ENCODE assay signal across 8 cellular contexts in genomic region chr10:95841711-95842498, GRCh38.
DNase-seq lines count a peak whose midpoint lies in the region; ATAC-seq and TF ChIP-seq lines count a peak whose summit lies in the region.

No MANE protein-coding gene starts in this region.

- no peaks in the 10 kb centered on the region for H3K9me3 Mint-ChIP-seq in HFFc6
- H3K9me3 Mint-ChIP-seq in activated naive CD8-positive, alpha-beta T cell treated with anti-CD3 and anti-CD28 coated beads for 36 hours = no peaks in the 10 kb centered on the region

- intact Hi-C loops in heart left ventricle (cut with DNase I) = loop anchor here in 9 of 10 donors (1.0 to 5.0 kb wide), 7 partner anchors 85 to 150 kb away; partner anchors contain the start of genes TCTN3 (in 2 of the 9) and ENTPD1 (in 1 of the 9)

- peak; percentile 82 for TF ChIP-seq CTCF in HFFc6 (IDR thresholded peaks at IDR 0.05)
- TF ChIP-seq CTCF in heart left ventricle (IDR thresholded peaks at IDR 0.05) = peak; percentile 58 to 80 (median 67)

- peak; percentile 15 for DNase-seq in activated gamma-delta T cell treated with Interleukin-2 at 50 U/mL for 16 hours
- no peak for DNase-seq in activated gamma-delta T cell (lab: John Stamatoyannopoulos, UW)
- peak; percentile 17 for DNase-seq in HFFc6
- peak; percentile 22 for DNase-seq in NCI-H774 (lab: John Stamatoyannopoulos, UW)
- DNase-seq in activated naive CD8-positive, alpha-beta T cell treated with anti-CD3 and anti-CD28 coated beads for 36 hours = peak; percentile 8
- DNase-seq in heart left ventricle = peak in 2 of 5 donors; percentile 40 to 49

- no peak overlapping the region for H3K9ac ChIP-seq in rectal smooth muscle tissue (ENCODE audit: low read length)

- H3K4me3 Mint-ChIP-seq in HFFc6 = no peak overlapping the region
- H3K4me3 Mint-ChIP-seq in activated naive CD8-positive, alpha-beta T cell treated with anti-CD3 and anti-CD28 coated beads for 36 hours = no peak overlapping the region

- H3K27me3 ChIP-seq in heart left ventricle (no peaks in the 10 kb centered on the region), rectal smooth muscle tissue (ENCODE audit: control insufficient read depth, insufficient read depth, low read length) (no peaks in the 10 kb centered on the region)

- H3K36me3 Mint-ChIP-seq in HFFc6 (ENCODE audit: low read depth) = no peaks in the 10 kb centered on the region
- H3K36me3 Mint-ChIP-seq in activated naive CD8-positive, alpha-beta T cell treated with anti-CD3 and anti-CD28 coated beads for 36 hours = no peaks in the 10 kb centered on the region

- H3K27ac ChIP-seq in heart left ventricle = peak overlapping the region in 11 of 12 donors; percentile 5 to 83 (median 56)
- peak overlapping the region; percentile 42 for H3K27ac ChIP-seq in rectal smooth muscle tissue (ENCODE audit: low read depth, low read length)

- no peak overlapping the region for H3K27ac Mint-ChIP-seq in HFFc6
- H3K27ac Mint-ChIP-seq in activated naive CD8-positive, alpha-beta T cell treated with anti-CD3 and anti-CD28 coated beads for 36 hours = no peak overlapping the region

- H3K36me3 ChIP-seq in heart left ventricle (peaks cover 0 to 35% (median 10%) of the 10 kb centered on the region in 9 donors), rectal smooth muscle tissue (ENCODE audit: control insufficient read depth, insufficient read depth, low read length) (peaks cover 2% of the 10 kb centered on the region)

- no peak overlapping the region for H3K4me3 ChIP-seq in heart left ventricle
- no peak overlapping the region for H3K4me3 ChIP-seq in rectal smooth muscle tissue (ENCODE audit: low read length)

- no peaks in the 10 kb centered on the region for H3K4me1 Mint-ChIP-seq in HFFc6 (ENCODE audit: low read depth)
- peaks cover 3% of the 10 kb centered on the region for H3K4me1 Mint-ChIP-seq in activated naive CD8-positive, alpha-beta T cell treated with anti-CD3 and anti-CD28 coated beads for 36 hours

- no peaks in the 10 kb centered on the region for H3K9me3 ChIP-seq in heart left ventricle

- TF ChIP-seq POLR2A in heart left ventricle (IDR thresholded peaks at IDR 0.05) = no peak

- 31 to 48% (median 38%) methylated on average over 7 of the region's 7 CpGs for WGBS in heart left ventricle, 4 donors

- H3K4me1 ChIP-seq in heart left ventricle = peaks cover 0 to 40% (median 8%) of the 10 kb centered on the region in 12 donors
- peaks cover 11% of the 10 kb centered on the region for H3K4me1 ChIP-seq in rectal smooth muscle tissue (ENCODE audit: control insufficient read depth, insufficient read depth, low read length)

- peaks cover 5% of the 10 kb centered on the region; the same call in 1 of the 2 replicates for H3K27me3 Mint-ChIP-seq in HFFc6 (ENCODE audit: insufficient read depth)
- H3K27me3 Mint-ChIP-seq in activated naive CD8-positive, alpha-beta T cell treated with anti-CD3 and anti-CD28 coated beads for 36 hours = peaks cover 3% of the 10 kb centered on the region

- ATAC-seq in heart left ventricle = peak; percentile 57 to 89 (median 70)
- ATAC-seq in HG02884 (IDR thresholded peaks at IDR 0.05; ENCODE audit: unreplicated experiment) = no peak
